ENCODE assay signal across 1 cellular context in the genomic region with DNA sequence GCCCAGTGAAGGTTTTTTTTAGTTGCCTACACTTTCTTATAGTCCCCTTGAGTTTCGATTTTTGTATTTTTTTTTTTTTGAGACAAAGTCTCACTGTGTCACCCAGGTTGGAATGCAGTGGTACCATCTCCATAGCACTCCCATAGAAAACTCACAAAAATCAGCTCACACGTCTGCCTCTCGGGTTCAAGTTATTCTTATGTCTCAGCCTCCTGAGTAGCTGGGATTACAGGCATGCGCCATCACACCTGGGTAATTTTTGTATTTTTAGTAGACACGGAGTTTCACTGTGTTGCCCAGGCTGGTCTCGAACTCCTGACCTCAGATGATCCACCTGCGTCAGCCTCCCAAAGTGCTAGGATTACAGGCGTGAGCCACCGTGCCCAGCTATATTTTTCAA. TPM values are rescaled to one million over a fixed set of nuclear protein-coding genes. Genes with fewer than 3 reads are reported as not detected.
"Had no signal": no experiment of that assay in that cellular context is flagged by ENCODE, and none has a peak within 500 bp of the region (broad histone marks: within the 10 kb centered on the region; RNA-seq: fewer than 3 reads in every experiment).

No MANE protein-coding gene starts in this region.

RNA-seq across cellular contexts. Expression of gene PPP1R3G, which starts 24.7 kb away (rescaled TPM):
- total RNA-seq: HT1080 had no signal
